In genomic region chr19:31596751-31597150, GRCh38 we compare ENCODE assay signal across 31 cellular contexts.
"Had no signal": no experiment of that assay in that cellular context is flagged by ENCODE, and none has a peak within 500 bp of the region (broad histone marks: within the 10 kb centered on the region; RNA-seq: fewer than 3 reads in every experiment).

No MANE protein-coding gene starts in this region.

- H3K36me3 ChIP-seq: heart right ventricle, lower lobe of right lung, neural progenitor cell, neutrophil, ovary, stomach, thyroid gland, transverse colon, upper lobe of left lung had no signal

- H3K4me3 Mint-ChIP-seq: mesothelial cell of epicardium; natural killer cell; nephron progenitor cell; neural progenitor cell; stimulated activated naive B cell treated with anti-CD40 and anti-IgM and Interleukin-4, amounts not matched to agents 10 μg/mL and 1 μg/mL and 100 μg/mL, for 72 hours had no signal

- H3K27me3 ChIP-seq: hepatocyte, neural progenitor cell, neutrophil, ovary, stomach, testis, thyroid gland, transverse colon, upper lobe of left lung had no signal

- H3K4me3 ChIP-seq: heart right ventricle, hepatocyte, lower lobe of right lung, neural progenitor cell, ovary, skin epidermis, stomach, testis, thyroid gland, transverse colon, upper lobe of left lung had no signal

- H3K27ac ChIP-seq: heart right ventricle, hepatocyte, lower lobe of right lung, neural progenitor cell, neutrophil, ovary, skin epidermis, stomach, testis, thyroid gland, transverse colon, upper lobe of left lung had no signal

- H3K9me3 ChIP-seq: heart right ventricle, lower lobe of right lung, neutrophil, ovary, stomach, testis, thyroid gland, transverse colon, upper lobe of left lung had no signal

- H3K27ac Mint-ChIP-seq: mesothelial cell of epicardium; naive B cell; natural killer cell; nephron progenitor cell; neural progenitor cell; progenitor cell of endocrine pancreas; stimulated activated naive B cell treated with anti-CD40 and anti-IgM and Interleukin-4, amounts not matched to agents 10 μg/mL and 1 μg/mL and 100 μg/mL, for 72 hours had no signal

- ATAC-seq: heart right ventricle; left cardiac atrium; left lobe of liver; lower lobe of right lung; natural killer cell; right cardiac atrium; sciatic nerve; stimulated activated naive B cell treated with anti-CD40 and anti-IgM and Interleukin-4, amounts not matched to agents 10 μg/mL and 1 μg/mL and 100 μg/mL, for 72 hours; stimulated activated naive CD8-positive, alpha-beta T cell treated with anti-CD3 and anti-CD28 coated beads, Interleukin-15, Interleukin-2, amounts not matched to agents 100 U/mL and 50 U/mL, for 24 hours had no signal

- H3K4me1 ChIP-seq: heart right ventricle, lower lobe of right lung, neural progenitor cell, stomach, testis, thyroid gland, transverse colon, upper lobe of left lung had no signal

- DNase-seq: heart right ventricle; kidney glomerular epithelial cell; left cardiac atrium; lower lobe of right lung; mammary epithelial cell; mesendoderm; naive B cell; natural killer cell; nephron progenitor cell; occipital lobe; ovary; right cardiac atrium; stimulated activated CD4-positive, alpha-beta T cell treated with anti-CD3 and anti-CD28 coated beads, Interleukin-12 subunit alpha, Interleukin-12 subunit beta, amount 100 ng/mL, for 4 hours; stimulated activated CD4-positive, alpha-beta T cell treated with anti-CD3 and anti-CD28 coated beads, Interleukin-15, amount 100 ng/mL, for 24 hours; stimulated activated CD4-positive, alpha-beta T cell treated with anti-CD3 and anti-CD28 coated beads, Interleukin-2, amount 100 ng/mL, for 24 hours; stimulated activated CD4-positive, alpha-beta T cell treated with anti-CD3 and anti-CD28 coated beads, Interleukin-4, amount 100 ng/mL, for 1 hour; stimulated activated naive B cell treated with anti-CD40 and anti-IgM and Interleukin-4, amounts not matched to agents 10 μg/mL and 1 μg/mL and 100 μg/mL, for 72 hours; stimulated activated naive CD8-positive, alpha-beta T cell treated with anti-CD3 and anti-CD28 coated beads, Interleukin-15, Interleukin-2, amounts not matched to agents 100 U/mL and 50 U/mL, for 24 hours; stomach; testis; thyroid gland; transverse colon; upper lobe of left lung had no signal

- H3K36me3 Mint-ChIP-seq: mesothelial cell of epicardium; naive B cell; natural killer cell; neural progenitor cell; stimulated activated naive B cell treated with anti-CD40 and anti-IgM and Interleukin-4, amounts not matched to agents 10 μg/mL and 1 μg/mL and 100 μg/mL, for 72 hours had no signal

- H3K27me3 Mint-ChIP-seq: stimulated activated naive B cell treated with anti-CD40 and anti-IgM and Interleukin-4, amounts not matched to agents 10 μg/mL and 1 μg/mL and 100 μg/mL, for 72 hours had no signal

- H3K4me1 Mint-ChIP-seq: naive B cell; natural killer cell; nephron progenitor cell; stimulated activated naive B cell treated with anti-CD40 and anti-IgM and Interleukin-4, amounts not matched to agents 10 μg/mL and 1 μg/mL and 100 μg/mL, for 72 hours had no signal

- H3K9ac ChIP-seq: neural progenitor cell had no signal

- H3K9me3 Mint-ChIP-seq: mesothelial cell of epicardium; natural killer cell; nephron progenitor cell; neural progenitor cell; stimulated activated naive B cell treated with anti-CD40 and anti-IgM and Interleukin-4, amounts not matched to agents 10 μg/mL and 1 μg/mL and 100 μg/mL, for 72 hours had no signal
